Comparison of ENCODE assay signal across 29 cellular contexts in genomic region chr1:218342091-218342490, GRCh38. TPM values are rescaled to one million over a fixed set of nuclear protein-coding genes. Genes with fewer than 3 reads are reported as not detected.
"Had no signal": no experiment of that assay in that cellular context is flagged by ENCODE, and none has a peak within 500 bp of the region (broad histone marks: within the 10 kb centered on the region; RNA-seq: fewer than 3 reads in every experiment).

No MANE protein-coding gene starts in this region.

- H3K9me3 Mint-ChIP-seq: immature natural killer cell; naive thymus-derived CD4-positive, alpha-beta T cell; natural killer cell treated with Interleukin-12 subunit alpha and Interleukin-12 subunit beta and Interleukin-15 and Interleukin-18, amount 100 ng/mL, for 72 hours; stimulated activated naive B cell treated with anti-CD40 and anti-IgM and Interleukin-4, amounts not matched to agents 10 μg/mL and 1 μg/mL and 100 μg/mL, for 72 hours had no signal

- H3K79me2 ChIP-seq: parathyroid adenoma had no signal

- H3K4me1 ChIP-seq: parathyroid adenoma, testis had no signal

- H3K27ac Mint-ChIP-seq: immature natural killer cell; naive thymus-derived CD4-positive, alpha-beta T cell; natural killer cell treated with Interleukin-12 subunit alpha and Interleukin-12 subunit beta and Interleukin-15 and Interleukin-18, amount 100 ng/mL, for 72 hours; stimulated activated naive B cell treated with anti-CD40 and anti-IgM and Interleukin-4, amounts not matched to agents 10 μg/mL and 1 μg/mL and 100 μg/mL, for 72 hours had no signal

- ATAC-seq: heart left ventricle; mucosa of descending colon; naive thymus-derived CD4-positive, alpha-beta T cell; natural killer cell treated with Interleukin-12 subunit alpha and Interleukin-12 subunit beta and Interleukin-15 and Interleukin-18, amount 100 ng/mL, for 72 hours; psoas muscle; right lobe of liver; stimulated activated naive B cell treated with anti-CD40 and anti-IgM and Interleukin-4, amounts not matched to agents 10 μg/mL and 1 μg/mL and 100 μg/mL, for 72 hours; stimulated activated naive CD8-positive, alpha-beta T cell treated with anti-CD3 and anti-CD28 coated beads, Interleukin-15, Interleukin-2, amounts not matched to agents 100 U/mL and 50 U/mL, for 24 hours; upper lobe of right lung had no signal

- H3K36me3 Mint-ChIP-seq: natural killer cell treated with Interleukin-12 subunit alpha and Interleukin-12 subunit beta and Interleukin-15 and Interleukin-18, amount 100 ng/mL, for 72 hours had no signal

- H3K27ac ChIP-seq: heart left ventricle, left ventricle myocardium inferior, neutrophil, parathyroid adenoma, psoas muscle, right atrium auricular region, right lobe of liver, stomach, testis, tibial artery, upper lobe of right lung had no signal

- H3K4me3 ChIP-seq: heart left ventricle, left ventricle myocardium inferior, lung, mucosa of descending colon, psoas muscle, right atrium auricular region, right lobe of liver, stomach, testis, tibial artery, upper lobe of right lung had no signal

- H3K9ac ChIP-seq: parathyroid adenoma had no signal

- H3K4me3 Mint-ChIP-seq: immature natural killer cell; naive thymus-derived CD4-positive, alpha-beta T cell; natural killer cell treated with Interleukin-12 subunit alpha and Interleukin-12 subunit beta and Interleukin-15 and Interleukin-18, amount 100 ng/mL, for 72 hours; stimulated activated naive B cell treated with anti-CD40 and anti-IgM and Interleukin-4, amounts not matched to agents 10 μg/mL and 1 μg/mL and 100 μg/mL, for 72 hours had no signal

- H3K36me3 ChIP-seq: heart left ventricle, left ventricle myocardium inferior, neutrophil, right atrium auricular region, right lobe of liver, stomach, tibial artery, upper lobe of right lung had no signal

- H3K27me3 Mint-ChIP-seq: stimulated activated naive B cell treated with anti-CD40 and anti-IgM and Interleukin-4, amounts not matched to agents 10 μg/mL and 1 μg/mL and 100 μg/mL, for 72 hours had no signal

- DNase-seq: heart left ventricle; hypothalamus; immature natural killer cell; kidney; left ventricle myocardium inferior; midbrain; mucosa of descending colon; naive thymus-derived CD4-positive, alpha-beta T cell; occipital lobe; psoas muscle; right lobe of liver; stimulated activated CD4-positive, alpha-beta T cell treated with anti-CD3 and anti-CD28 coated beads, Interleukin-12 subunit alpha, Interleukin-12 subunit beta, amount 100 ng/mL, for 4 hours; stimulated activated CD4-positive, alpha-beta T cell treated with anti-CD3 and anti-CD28 coated beads, Interleukin-15, amount 100 ng/mL, for 24 hours; stimulated activated CD4-positive, alpha-beta T cell treated with anti-CD3 and anti-CD28 coated beads, Interleukin-2, amount 100 ng/mL, for 24 hours; stimulated activated CD4-positive, alpha-beta T cell treated with anti-CD3 and anti-CD28 coated beads, Interleukin-4, amount 100 ng/mL, for 1 hour; stimulated activated naive B cell treated with anti-CD40 and anti-IgM and Interleukin-4, amounts not matched to agents 10 μg/mL and 1 μg/mL and 100 μg/mL, for 72 hours; stimulated activated naive CD8-positive, alpha-beta T cell treated with anti-CD3 and anti-CD28 coated beads, Interleukin-15, Interleukin-2, amounts not matched to agents 100 U/mL and 50 U/mL, for 24 hours; stomach; testis; tibial artery; trophoblast cell; upper lobe of right lung had no signal

- H3K9me3 ChIP-seq: heart left ventricle, left ventricle myocardium inferior, mucosa of descending colon, neutrophil, psoas muscle, right atrium auricular region, right lobe of liver, stomach, testis, tibial artery, upper lobe of right lung had no signal

- FAIRE-seq: islet of Langerhans, kidney, urothelium cell line had no signal

- H3K27me3 ChIP-seq: right atrium auricular region, right lobe of liver, testis, tibial artery, upper lobe of right lung had no signal

RNA-seq across cellular contexts. Expression of gene TGFB2, which starts 3.0 kb away (rescaled TPM):
- total RNA-seq: naive thymus-derived CD4-positive, alpha-beta T cell had no signal
- polyA plus RNA-seq: naive thymus-derived CD4-positive, alpha-beta T cell had no signal
